ENCODE assay signal across 1 cellular context in genomic region chr22:17884951-17885350, GRCh38.
A peak's percentile ranks its signal among the peaks of the same experiment; 100 is the strongest.
TF ChIP-seq lines count a peak whose summit lies in the region.

No MANE protein-coding gene starts in this region.

TF ChIP-seq in K562, 482 proteins besides CTCF, POLR2A, EP300 and RAD21 (continued from another document):
- TF ChIP-seq PBX2 (CRISPR knock-in tag; IDR thresholded peaks at IDR 0.05; ENCODE audit: low read depth) (no peak), PBX2 (tag; conservative IDR thresholded peaks at IDR 0.05; ENCODE audit: low read depth) (peak; percentile 25; the same call in 1 of the 2 replicates)
